Comparison of ENCODE assay signal across 6 cellular contexts in the genomic region with DNA sequence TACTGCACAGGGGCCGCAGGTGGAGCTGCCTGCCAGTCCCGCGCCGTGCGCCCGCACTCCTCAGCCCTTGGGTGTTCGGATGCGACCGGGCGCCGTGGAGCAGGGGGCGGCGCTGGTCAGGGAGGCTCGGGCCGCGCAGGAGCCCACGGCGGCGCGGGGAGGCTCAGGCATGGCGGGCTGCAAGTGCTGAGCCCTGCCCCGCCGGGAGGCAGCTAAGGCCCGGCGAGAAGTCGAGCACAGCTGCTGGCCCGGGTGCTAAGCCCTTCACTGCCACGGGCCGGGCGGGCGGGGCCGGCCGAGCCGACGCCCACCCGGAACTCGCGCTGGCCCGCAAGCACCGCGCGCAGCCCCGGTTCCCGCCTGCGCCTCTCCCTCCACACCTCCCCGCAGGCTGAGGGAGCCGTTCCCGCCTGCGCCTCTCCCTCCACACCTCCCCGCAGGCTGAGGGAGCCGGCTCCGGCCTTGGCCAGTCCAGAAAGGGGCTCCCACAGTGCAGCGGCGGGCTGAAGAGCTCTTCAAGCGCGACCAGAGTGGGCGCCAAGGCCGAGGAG.
A peak's percentile ranks its signal among the peaks of the same experiment; 100 is the strongest.
DNase-seq lines count a peak whose midpoint lies in the region; TF ChIP-seq lines count a peak whose summit lies in the region.
"Not testable (repeated sequence)": the region's sequence is repeated elsewhere in the genome, so short reads cannot be mapped to it uniquely, and the experiment has no call there.

No MANE protein-coding gene starts in this region.

- not testable (repeated sequence) for H3K36me3 ChIP-seq in H7 (replicated peaks; ENCODE audit: control insufficient read depth, insufficient read depth, low read length); cardiac muscle cell; neural cell (ENCODE audit: insufficient read depth, low read length)

- H3K9ac ChIP-seq in neural cell (ENCODE audit: low read length): not testable (repeated sequence)

- not testable (repeated sequence) for H3F3A ChIP-seq in neural cell (ENCODE audit: insufficient read depth, low read length, poor library complexity, severe bottlenecking)

- intact Hi-C loops in posterior vena cava (cut with DNase I): not testable (repeated sequence)

- TF ChIP-seq EP300 in neural cell (conservative IDR thresholded peaks at IDR 0.05; ENCODE audit: poor library complexity, severe bottlenecking): not testable (repeated sequence)

- not testable (repeated sequence) for H3K4me2 ChIP-seq in neural cell (ENCODE audit: low read length)

- not testable (repeated sequence) for H2AFZ ChIP-seq in neural cell (ENCODE audit: low read depth, low read length)

- H4K20me1 ChIP-seq in neural cell (ENCODE audit: insufficient read depth): not testable (repeated sequence)

- not testable (repeated sequence) for H3K4me1 ChIP-seq in cardiac muscle cell (ENCODE audit: low read depth)

- H3K27me3 ChIP-seq in H7 (ENCODE audit: control insufficient read depth, insufficient read depth, low read length) (peaks cover 23% of the 10 kb centered on the region), neural cell (ENCODE audit: insufficient read depth, low read depth, low read length) (peaks cover 16% of the 10 kb centered on the region)
- not testable (repeated sequence) for H3K27me3 ChIP-seq in cardiac muscle cell

- not testable (repeated sequence) for H3K27ac ChIP-seq in cardiac muscle cell; neural cell (ENCODE audit: low read length)

- TF ChIP-seq RAD21 in neural cell (conservative IDR thresholded peaks at IDR 0.05): not testable (repeated sequence)

- not testable (repeated sequence) for H3K79me2 ChIP-seq in neural cell (replicated peaks; ENCODE audit: insufficient read depth, low read length)

- DNase-seq in H7 (peak; percentile 18), activated gamma-delta T cell (lab: John Stamatoyannopoulos, UW) (peak; percentile 8), cardiac muscle cell (ENCODE audit: low read depth in 1 of 2, low spot score in 1 of 2) (peak in 1 of 2 donors; percentile 12), islet precursor cell (peak; percentile 70), posterior vena cava (ENCODE audit: low spot score) (peak; percentile 63)

- not testable (repeated sequence) for TF ChIP-seq CTCF in cardiac muscle cell (IDR thresholded peaks at IDR 0.05; ENCODE audit: low read depth, low read length); neural cell (IDR thresholded peaks at IDR 0.05; ENCODE audit: poor library complexity, severe bottlenecking)

- not testable (repeated sequence) for H3K9me3 ChIP-seq in cardiac muscle cell (ENCODE audit: low read depth); neural cell (ENCODE audit: low read length)

- H3K9me2 ChIP-seq in neural cell (ENCODE audit: insufficient read depth, low read length): not testable (repeated sequence)

- H3K4me3 ChIP-seq in H7 (ENCODE audit: insufficient read depth, low read depth, low read length): peak overlapping the region; percentile 39
- H3K4me3 ChIP-seq in cardiac muscle cell: peak overlapping the region; percentile 11
- H3K4me3 ChIP-seq in neural cell (ENCODE audit: low read length): peak overlapping the region; percentile 38
